Comparison of ENCODE assay signal across 2 cellular contexts in the genomic region with DNA sequence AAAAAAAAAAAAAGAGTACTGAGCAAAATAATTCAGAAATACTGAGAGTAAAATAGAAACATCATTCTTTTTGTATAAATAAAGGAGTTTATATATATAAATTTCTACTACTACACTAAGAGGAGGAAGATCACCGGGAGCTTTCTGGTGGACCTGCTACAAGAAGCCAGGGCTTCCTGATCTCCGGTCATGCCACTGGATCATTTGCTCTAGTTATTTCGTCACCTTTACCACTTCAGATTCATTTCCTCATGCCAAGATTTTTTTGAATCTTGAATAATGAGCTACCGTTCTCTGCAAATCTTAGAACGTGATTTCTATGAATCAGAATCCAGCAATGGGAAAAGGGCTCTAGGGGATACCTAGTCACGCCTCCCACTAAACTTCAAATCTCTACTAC.
TF ChIP-seq lines count a peak whose summit lies in the region.

No MANE protein-coding gene starts in this region.

TF ChIP-seq in liver, 16 proteins besides CTCF, POLR2A, EP300 and RAD21 (continued from another document):
- TF ChIP-seq, protein P1, sequence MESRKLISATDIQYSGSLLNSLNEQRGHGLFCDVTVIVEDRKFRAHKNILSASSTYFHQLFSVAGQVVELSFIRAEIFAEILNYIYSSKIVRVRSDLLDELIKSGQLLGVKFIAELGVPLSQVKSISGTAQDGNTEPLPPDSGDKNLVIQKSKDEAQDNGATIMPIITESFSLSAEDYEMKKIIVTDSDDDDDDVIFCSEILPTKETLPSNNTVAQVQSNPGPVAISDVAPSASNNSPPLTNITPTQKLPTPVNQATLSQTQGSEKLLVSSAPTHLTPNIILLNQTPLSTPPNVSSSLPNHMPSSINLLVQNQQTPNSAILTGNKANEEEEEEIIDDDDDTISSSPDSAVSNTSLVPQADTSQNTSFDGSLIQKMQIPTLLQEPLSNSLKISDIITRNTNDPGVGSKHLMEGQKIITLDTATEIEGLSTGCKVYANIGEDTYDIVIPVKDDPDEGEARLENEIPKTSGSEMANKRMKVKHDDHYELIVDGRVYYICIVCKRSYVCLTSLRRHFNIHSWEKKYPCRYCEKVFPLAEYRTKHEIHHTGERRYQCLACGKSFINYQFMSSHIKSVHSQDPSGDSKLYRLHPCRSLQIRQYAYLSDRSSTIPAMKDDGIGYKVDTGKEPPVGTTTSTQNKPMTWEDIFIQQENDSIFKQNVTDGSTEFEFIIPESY (IDR thresholded peaks at IDR 0.05) = no peak
- no peak for TF ChIP-seq GABPA (IDR thresholded peaks at IDR 0.05 in 1 of 2, conservative IDR thresholded peaks at IDR 0.05 in 1 of 2)
- TF ChIP-seq EGR1 (IDR thresholded peaks at IDR 0.05; ENCODE audit: low read depth in 2 of 2) = no peak
- no peak for TF ChIP-seq RXRA (IDR thresholded peaks at IDR 0.05)
- TF ChIP-seq, protein P2, sequence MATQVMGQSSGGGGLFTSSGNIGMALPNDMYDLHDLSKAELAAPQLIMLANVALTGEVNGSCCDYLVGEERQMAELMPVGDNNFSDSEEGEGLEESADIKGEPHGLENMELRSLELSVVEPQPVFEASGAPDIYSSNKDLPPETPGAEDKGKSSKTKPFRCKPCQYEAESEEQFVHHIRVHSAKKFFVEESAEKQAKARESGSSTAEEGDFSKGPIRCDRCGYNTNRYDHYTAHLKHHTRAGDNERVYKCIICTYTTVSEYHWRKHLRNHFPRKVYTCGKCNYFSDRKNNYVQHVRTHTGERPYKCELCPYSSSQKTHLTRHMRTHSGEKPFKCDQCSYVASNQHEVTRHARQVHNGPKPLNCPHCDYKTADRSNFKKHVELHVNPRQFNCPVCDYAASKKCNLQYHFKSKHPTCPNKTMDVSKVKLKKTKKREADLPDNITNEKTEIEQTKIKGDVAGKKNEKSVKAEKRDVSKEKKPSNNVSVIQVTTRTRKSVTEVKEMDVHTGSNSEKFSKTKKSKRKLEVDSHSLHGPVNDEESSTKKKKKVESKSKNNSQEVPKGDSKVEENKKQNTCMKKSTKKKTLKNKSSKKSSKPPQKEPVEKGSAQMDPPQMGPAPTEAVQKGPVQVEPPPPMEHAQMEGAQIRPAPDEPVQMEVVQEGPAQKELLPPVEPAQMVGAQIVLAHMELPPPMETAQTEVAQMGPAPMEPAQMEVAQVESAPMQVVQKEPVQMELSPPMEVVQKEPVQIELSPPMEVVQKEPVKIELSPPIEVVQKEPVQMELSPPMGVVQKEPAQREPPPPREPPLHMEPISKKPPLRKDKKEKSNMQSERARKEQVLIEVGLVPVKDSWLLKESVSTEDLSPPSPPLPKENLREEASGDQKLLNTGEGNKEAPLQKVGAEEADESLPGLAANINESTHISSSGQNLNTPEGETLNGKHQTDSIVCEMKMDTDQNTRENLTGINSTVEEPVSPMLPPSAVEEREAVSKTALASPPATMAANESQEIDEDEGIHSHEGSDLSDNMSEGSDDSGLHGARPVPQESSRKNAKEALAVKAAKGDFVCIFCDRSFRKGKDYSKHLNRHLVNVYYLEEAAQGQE (IDR thresholded peaks at IDR 0.05) = no peak
TF ChIP-seq in liver: peak in this region for 0.

TF ChIP-seq in HepG2, 621 proteins besides CTCF, POLR2A, EP300 and RAD21:
- TF ChIP-seq, protein P3, sequence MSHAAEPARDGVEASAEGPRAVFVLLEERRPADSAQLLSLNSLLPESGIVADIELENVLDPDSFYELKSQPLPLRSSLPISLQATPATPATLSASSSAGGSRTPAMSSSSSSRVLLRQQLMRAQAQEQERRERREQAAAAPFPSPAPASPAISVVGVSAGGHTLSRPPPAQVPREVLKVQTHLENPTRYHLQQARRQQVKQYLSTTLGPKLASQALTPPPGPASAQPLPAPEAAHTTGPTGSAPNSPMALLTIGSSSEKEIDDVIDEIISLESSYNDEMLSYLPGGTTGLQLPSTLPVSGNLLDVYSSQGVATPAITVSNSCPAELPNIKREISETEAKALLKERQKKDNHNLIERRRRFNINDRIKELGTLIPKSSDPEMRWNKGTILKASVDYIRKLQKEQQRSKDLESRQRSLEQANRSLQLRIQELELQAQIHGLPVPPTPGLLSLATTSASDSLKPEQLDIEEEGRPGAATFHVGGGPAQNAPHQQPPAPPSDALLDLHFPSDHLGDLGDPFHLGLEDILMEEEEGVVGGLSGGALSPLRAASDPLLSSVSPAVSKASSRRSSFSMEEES (CRISPR knock-in tag; IDR thresholded peaks at IDR 0.05) = no peak
- TF ChIP-seq ZNF367 (CRISPR knock-in tag; IDR thresholded peaks at IDR 0.05; ENCODE audit: borderline replicate concordance) (no peak), ZNF317 (CRISPR knock-in tag; IDR thresholded peaks at IDR 0.05) (no peak), THAP11 (CRISPR knock-in tag; IDR thresholded peaks at IDR 0.05) (no peak), SP140L (CRISPR knock-in tag; IDR thresholded peaks at IDR 0.05; ENCODE audit: borderline replicate concordance) (no peak), HCFC1 (IDR thresholded peaks at IDR 0.05; ENCODE audit: low read depth, low read length) (no peak), CBX1 (IDR thresholded peaks at IDR 0.05; ENCODE audit: low read depth) (no peak), NONO (IDR thresholded peaks at IDR 0.05) (no peak), NONO (CRISPR knock-in tag; conservative IDR thresholded peaks at IDR 0.05) (no peak), AHR (CRISPR knock-in tag; IDR thresholded peaks at IDR 0.05) (no peak), RORA (CRISPR knock-in tag; IDR thresholded peaks at IDR 0.05) (no peak), ZFP62 (CRISPR knock-in tag; IDR thresholded peaks at IDR 0.05) (no peak)
- TF ChIP-seq, protein P4, sequence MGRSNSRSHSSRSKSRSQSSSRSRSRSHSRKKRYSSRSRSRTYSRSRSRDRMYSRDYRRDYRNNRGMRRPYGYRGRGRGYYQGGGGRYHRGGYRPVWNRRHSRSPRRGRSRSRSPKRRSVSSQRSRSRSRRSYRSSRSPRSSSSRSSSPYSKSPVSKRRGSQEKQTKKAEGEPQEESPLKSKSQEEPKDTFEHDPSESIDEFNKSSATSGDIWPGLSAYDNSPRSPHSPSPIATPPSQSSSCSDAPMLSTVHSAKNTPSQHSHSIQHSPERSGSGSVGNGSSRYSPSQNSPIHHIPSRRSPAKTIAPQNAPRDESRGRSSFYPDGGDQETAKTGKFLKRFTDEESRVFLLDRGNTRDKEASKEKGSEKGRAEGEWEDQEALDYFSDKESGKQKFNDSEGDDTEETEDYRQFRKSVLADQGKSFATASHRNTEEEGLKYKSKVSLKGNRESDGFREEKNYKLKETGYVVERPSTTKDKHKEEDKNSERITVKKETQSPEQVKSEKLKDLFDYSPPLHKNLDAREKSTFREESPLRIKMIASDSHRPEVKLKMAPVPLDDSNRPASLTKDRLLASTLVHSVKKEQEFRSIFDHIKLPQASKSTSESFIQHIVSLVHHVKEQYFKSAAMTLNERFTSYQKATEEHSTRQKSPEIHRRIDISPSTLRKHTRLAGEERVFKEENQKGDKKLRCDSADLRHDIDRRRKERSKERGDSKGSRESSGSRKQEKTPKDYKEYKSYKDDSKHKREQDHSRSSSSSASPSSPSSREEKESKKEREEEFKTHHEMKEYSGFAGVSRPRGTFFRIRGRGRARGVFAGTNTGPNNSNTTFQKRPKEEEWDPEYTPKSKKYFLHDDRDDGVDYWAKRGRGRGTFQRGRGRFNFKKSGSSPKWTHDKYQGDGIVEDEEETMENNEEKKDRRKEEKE (IDR thresholded peaks at IDR 0.05) = no peak
- TF ChIP-seq, protein P5, sequence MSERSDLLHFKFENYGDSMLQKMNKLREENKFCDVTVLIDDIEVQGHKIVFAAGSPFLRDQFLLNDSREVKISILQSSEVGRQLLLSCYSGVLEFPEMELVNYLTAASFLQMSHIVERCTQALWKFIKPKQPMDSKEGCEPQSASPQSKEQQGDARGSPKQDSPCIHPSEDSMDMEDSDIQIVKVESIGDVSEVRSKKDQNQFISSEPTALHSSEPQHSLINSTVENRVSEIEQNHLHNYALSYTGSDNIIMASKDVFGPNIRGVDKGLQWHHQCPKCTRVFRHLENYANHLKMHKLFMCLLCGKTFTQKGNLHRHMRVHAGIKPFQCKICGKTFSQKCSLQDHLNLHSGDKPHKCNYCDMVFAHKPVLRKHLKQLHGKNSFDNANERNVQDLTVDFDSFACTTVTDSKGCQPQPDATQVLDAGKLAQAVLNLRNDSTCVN (CRISPR knock-in tag; IDR thresholded peaks at IDR 0.05; ENCODE audit: borderline replicate concordance) = no peak
- TF ChIP-seq, protein P6, sequence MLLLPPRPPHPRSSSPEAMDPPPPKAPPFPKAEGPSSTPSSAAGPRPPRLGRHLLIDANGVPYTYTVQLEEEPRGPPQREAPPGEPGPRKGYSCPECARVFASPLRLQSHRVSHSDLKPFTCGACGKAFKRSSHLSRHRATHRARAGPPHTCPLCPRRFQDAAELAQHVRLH (CRISPR knock-in tag; IDR thresholded peaks at IDR 0.05; ENCODE audit: borderline replicate concordance, low read depth) = no peak
- TF ChIP-seq, protein P7, sequence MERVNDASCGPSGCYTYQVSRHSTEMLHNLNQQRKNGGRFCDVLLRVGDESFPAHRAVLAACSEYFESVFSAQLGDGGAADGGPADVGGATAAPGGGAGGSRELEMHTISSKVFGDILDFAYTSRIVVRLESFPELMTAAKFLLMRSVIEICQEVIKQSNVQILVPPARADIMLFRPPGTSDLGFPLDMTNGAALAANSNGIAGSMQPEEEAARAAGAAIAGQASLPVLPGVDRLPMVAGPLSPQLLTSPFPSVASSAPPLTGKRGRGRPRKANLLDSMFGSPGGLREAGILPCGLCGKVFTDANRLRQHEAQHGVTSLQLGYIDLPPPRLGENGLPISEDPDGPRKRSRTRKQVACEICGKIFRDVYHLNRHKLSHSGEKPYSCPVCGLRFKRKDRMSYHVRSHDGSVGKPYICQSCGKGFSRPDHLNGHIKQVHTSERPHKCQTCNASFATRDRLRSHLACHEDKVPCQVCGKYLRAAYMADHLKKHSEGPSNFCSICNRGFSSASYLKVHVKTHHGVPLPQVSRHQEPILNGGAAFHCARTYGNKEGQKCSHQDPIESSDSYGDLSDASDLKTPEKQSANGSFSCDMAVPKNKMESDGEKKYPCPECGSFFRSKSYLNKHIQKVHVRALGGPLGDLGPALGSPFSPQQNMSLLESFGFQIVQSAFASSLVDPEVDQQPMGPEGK (CRISPR knock-in tag; IDR thresholded peaks at IDR 0.05) = no peak
